1 cellular context compared by ENCODE assay signal in genomic region chr10:27035163-27035562, GRCh38.
TF ChIP-seq lines count a peak whose summit lies in the region.

No MANE protein-coding gene starts in this region.

TF ChIP-seq in H1, 55 proteins besides CTCF, POLR2A, EP300 and RAD21 (continued from another document):
- TF ChIP-seq KDM1A (IDR thresholded peaks at IDR 0.05; ENCODE audit: borderline replicate concordance, low read length) (no peak), TCF12 (IDR thresholded peaks at IDR 0.05; ENCODE audit: low read depth, low read length) (no peak), KDM4A (IDR thresholded peaks at IDR 0.05; ENCODE audit: low read depth, low read length, severe bottlenecking) (no peak), YY1 (IDR thresholded peaks at IDR 0.05; ENCODE audit: low read depth, low read length) (no peak), GABPA (IDR thresholded peaks at IDR 0.05; ENCODE audit: borderline replicate concordance, insufficient read depth, low read length) (no peak), EZH2 (IDR thresholded peaks at IDR 0.05; ENCODE audit: low read depth, low read length, severe bottlenecking) (no peak), ATF3 (IDR thresholded peaks at IDR 0.05; ENCODE audit: insufficient read depth, low read depth, low read length) (no peak), ATF2 (IDR thresholded peaks at IDR 0.05; ENCODE audit: low read length) (no peak), TEAD4 (IDR thresholded peaks at IDR 0.05; ENCODE audit: low read depth, low read length) (no peak), TBP (IDR thresholded peaks at IDR 0.05; ENCODE audit: low read depth, low read length) (no peak), ASH2L (IDR thresholded peaks at IDR 0.05; ENCODE audit: low read length) (no peak), SRF (IDR thresholded peaks at IDR 0.05; ENCODE audit: low read depth, low read length) (no peak)
